Comparison of ENCODE assay signal across 8 cellular contexts in genomic region chr3:46923559-46924350, GRCh38. TPM values are rescaled to one million over a fixed set of nuclear protein-coding genes. Genes with fewer than 3 reads are reported as not detected.
DNase-seq lines count a peak whose midpoint lies in the region; ATAC-seq, FAIRE-seq and TF ChIP-seq lines count a peak whose summit lies in the region.

No MANE protein-coding gene starts in this region.

- peaks cover 31% of the 10 kb centered on the region for H3K4me1 ChIP-seq in CD4-positive, alpha-beta memory T cell (ENCODE audit: insufficient read depth, low read length)
- H3K4me1 ChIP-seq in foreskin keratinocyte (no peaks in the 10 kb centered on the region), pancreas (peaks cover 1 to 9% (median 3%) of the 10 kb centered on the region in 3 donors)

- DNase-seq in CD4-positive, alpha-beta memory T cell: peak in 4 of 5 donors; percentile 31 to 48 (median 37)
- DNase-seq in activated T-cell treated with anti-CD3 and anti-CD28 coated beads, Interleukin-2, amount 50 U/mL, for 48 hours: peak; percentile 65 to 66
- DNase-seq in foreskin keratinocyte (no peak), pancreas (peak in 4 of 6 donors; percentile 52 to 77 (median 64)), NCI-H187 treated with DMSO at 0.1 percent for 48 hours (lab: John Stamatoyannopoulos, UW) (no peak)

- no peak for TF ChIP-seq EP300 in Ishikawa (IDR thresholded peaks at IDR 0.05; ENCODE audit: borderline replicate concordance)

- H3K4me3 Mint-ChIP-seq in CD4-positive, alpha-beta memory T cell: no peak overlapping the region

- peak overlapping the region in 6 of 7 donors; percentile 37 to 91 (median 79) for H3K27ac Mint-ChIP-seq in CD4-positive, alpha-beta memory T cell

- peaks cover 22 to 45% (median 28%) of the 10 kb centered on the region in 4 donors for H3K4me1 Mint-ChIP-seq in CD4-positive, alpha-beta memory T cell

- peaks cover 54% of the 10 kb centered on the region for H3K36me3 ChIP-seq in CD4-positive, alpha-beta memory T cell (ENCODE audit: insufficient read depth, low read length)
- H3K36me3 ChIP-seq in pancreas: peaks cover 0 to 60% (median 32%) of the 10 kb centered on the region in 3 donors

- CTCF ChIA-PET in CD4-positive, alpha-beta memory T cell (lab: Charles Lee; ENCODE audit: partially characterized antibody): interaction anchor here (0.5 to 3.0 kb wide), 11 partner anchors 9 to 401 kb away, joined by 3 to 33 read pairs (median 4); no protein-coding TSS in a partner anchor

- H3K27ac ChIP-seq in CD4-positive, alpha-beta memory T cell (ENCODE audit: low read depth, low read length): no peak overlapping the region
- H3K27ac ChIP-seq in foreskin keratinocyte (no peak overlapping the region), pancreas (no peak overlapping the region)

- ATAC-seq in foreskin keratinocyte (peak; percentile 53), pancreas (peak; percentile 56 to 79 (median 74)), GM21737 (IDR thresholded peaks at IDR 0.05; ENCODE audit: unreplicated experiment) (no peak), HG03139 (IDR thresholded peaks at IDR 0.05; ENCODE audit: unreplicated experiment) (no peak)

- FAIRE-seq in pancreas (lab: Jason Lieb, UNC): no peak

- POLR2A ChIA-PET in CD4-positive, alpha-beta memory T cell (lab: Charles Lee; ENCODE audit: partially characterized antibody): interaction anchor here (0.8 to 2.3 kb wide), 5 partner anchors 23 to 75 kb away, joined by 3 to 8 read pairs (median 7); no protein-coding TSS in a partner anchor

- H3K9me3 ChIP-seq in CD4-positive, alpha-beta memory T cell (ENCODE audit: control insufficient read depth in 1 of 2, low read length in 2 of 2): no peaks in the 10 kb centered on the region
- H3K9me3 ChIP-seq in pancreas: no peaks in the 10 kb centered on the region

- intact Hi-C loops in CD4-positive, alpha-beta memory T cell (cut with micrococcal nuclease): loop anchor here (1.0 kb wide), 1 partner anchor 75 kb away; no protein-coding TSS in a partner anchor
- intact Hi-C loops in pancreas (cut with DNase I): loop anchor here in 2 of 3 donors (5.0 to 10.0 kb wide), 2 partner anchors 74 to 401 kb away; no protein-coding TSS in a partner anchor

- H3K27me3 Mint-ChIP-seq in CD4-positive, alpha-beta memory T cell: no peaks in the 10 kb centered on the region

- H3K36me3 Mint-ChIP-seq in CD4-positive, alpha-beta memory T cell: peaks cover 46 to 69% of the 10 kb centered on the region in 2 donors

- peak; percentile 81 for TF ChIP-seq RAD21 in Ishikawa (IDR thresholded peaks at IDR 0.05; ENCODE audit: low read depth)

- TF ChIP-seq CTCF in foreskin keratinocyte (conservative IDR thresholded peaks at IDR 0.05) (peak; percentile 85), pancreas (IDR thresholded peaks at IDR 0.05) (peak; percentile 56 to 68 (median 60))

- H3K9me3 Mint-ChIP-seq in CD4-positive, alpha-beta memory T cell: peaks cover 0 to 7% (median 4%) of the 10 kb centered on the region in 8 donors

- H3K4me3 ChIP-seq in CD4-positive, alpha-beta memory T cell (ENCODE audit: low read length in 2 of 2): no peak overlapping the region
- H3K4me3 ChIP-seq in pancreas: no peak overlapping the region

- 37 to 44% methylated on average over 11 of the region's 11 CpGs for WGBS in pancreas, 2 donors

- H3K27me3 ChIP-seq in CD4-positive, alpha-beta memory T cell (ENCODE audit: insufficient read depth, low read length): no peaks in the 10 kb centered on the region
- no peaks in the 10 kb centered on the region for H3K27me3 ChIP-seq in foreskin keratinocyte
- no peaks in the 10 kb centered on the region for H3K27me3 ChIP-seq in pancreas

TF ChIP-seq in Ishikawa, 13 proteins besides CTCF, POLR2A, EP300 and RAD21:
- TF ChIP-seq REST (IDR thresholded peaks at IDR 0.05; ENCODE audit: low read depth) (no peak), YY1 (IDR thresholded peaks at IDR 0.05; ENCODE audit: low read depth) (no peak), CEBPB (IDR thresholded peaks at IDR 0.05) (no peak), ZBTB7A (IDR thresholded peaks at IDR 0.05; ENCODE audit: low read depth) (no peak), TAF1 (IDR thresholded peaks at IDR 0.05; ENCODE audit: low read depth) (no peak), NFIC (IDR thresholded peaks at IDR 0.05) (no peak)
TF ChIP-seq in Ishikawa: peak in this region for 0.

RNA-seq across cellular contexts. Expression of gene PTH1R, which starts 46.2 kb away (rescaled TPM):
- not detected for total RNA-seq in CD4-positive, alpha-beta memory T cell
- not detected for polyA plus RNA-seq in CD4-positive, alpha-beta memory T cell
- total RNA-seq in foreskin keratinocyte (not detected in 2 replicates), pancreas (1 to 10 TPM in 4 of 6 donors, under 1 TPM in 2; 0.49 to 2.9 (median 1.3) TPM)
- polyA plus RNA-seq in foreskin keratinocyte (not detected in 2 replicates), pancreas (10 to 100 TPM; 32.0 to 34.8 TPM)

RNA-seq across cellular contexts. Expression of gene CCDC12, which starts 52.8 kb away (rescaled TPM):
- total RNA-seq in CD4-positive, alpha-beta memory T cell: 10 to 100 TPM; 59.3 to 59.4 TPM
- 100 to 1,000 TPM in 1 of 2 donors, 10 to 100 TPM in 1; 86.5 to 102 TPM for polyA plus RNA-seq in CD4-positive, alpha-beta memory T cell
- total RNA-seq in foreskin keratinocyte (35.6 and 42.5 TPM in 2 replicates), pancreas (10 to 100 TPM; 20.7 to 30.4 (median 22.4) TPM)
- polyA plus RNA-seq in foreskin keratinocyte (65.0 and 67.0 TPM in 2 replicates), pancreas (10 to 100 TPM; 64.9 to 82.8 TPM)

RNA-seq across cellular contexts. Expression of gene NBEAL2, which starts 55.7 kb away (rescaled TPM):
- 100 to 1,000 TPM; 144 to 147 TPM for total RNA-seq in CD4-positive, alpha-beta memory T cell
- polyA plus RNA-seq in CD4-positive, alpha-beta memory T cell: 10 to 100 TPM in 1 of 2 donors, 1 to 10 TPM in 1; 4.5 to 16.0 TPM
- total RNA-seq in foreskin keratinocyte (45.0 and 46.9 TPM in 2 replicates), pancreas (10 to 100 TPM; 30.6 to 67.4 (median 37.1) TPM)
- polyA plus RNA-seq in foreskin keratinocyte (34.1 and 36.8 TPM in 2 replicates), pancreas (100 to 1,000 TPM; 231 to 265 TPM)

Comparison
In these comparisons a context has a peak if more than half of its experiments do, and no peak if none do; other contexts are left out.
1. DNase-seq: peak in CD4-positive, alpha-beta memory T cell (4 of 5), activated T-cell treated with anti-CD3 and anti-CD28 coated beads, Interleukin-2, amount 50 U/mL, for 48 hours (2 of 2) and pancreas (4 of 6); none in foreskin keratinocyte (0 of 2) and NCI-H187 treated with DMSO at 0.1 percent for 48 hours (single experiment).
2. ATAC-seq: peak in foreskin keratinocyte (single experiment) and pancreas (4 of 4); none in GM21737 (single experiment) and HG03139 (single experiment).